ENCODE assay signal across 13 cellular contexts in the genomic region with DNA sequence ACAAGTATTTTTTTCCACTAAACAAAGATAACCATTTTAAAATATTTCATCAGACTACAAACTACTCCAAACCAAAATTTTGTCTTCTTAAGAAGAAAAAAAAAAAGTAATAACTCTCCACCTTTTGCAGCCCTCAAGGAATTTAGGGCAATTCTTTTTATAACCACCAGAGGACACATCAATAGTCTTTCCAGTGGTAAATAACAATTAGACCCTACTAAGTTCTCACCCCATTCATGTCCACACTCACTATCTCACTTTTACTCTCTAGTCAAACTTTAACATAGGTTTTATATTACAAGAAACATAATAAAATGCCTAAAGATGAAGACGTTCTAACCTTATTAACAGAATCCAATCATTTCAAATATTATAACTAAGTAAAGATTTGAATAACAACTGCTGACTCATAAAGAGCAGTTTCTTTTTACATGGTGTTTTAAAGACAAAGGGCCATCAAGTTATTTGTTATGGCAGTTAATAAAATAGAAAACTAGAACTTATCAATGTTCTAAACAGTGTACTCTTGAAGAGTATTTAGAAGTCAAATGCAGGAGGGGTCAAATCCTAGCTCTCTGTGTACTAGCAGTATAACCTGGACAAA. TPM values are rescaled to one million over a fixed set of nuclear protein-coding genes. Genes with fewer than 3 reads are reported as not detected.
DNase-seq lines count a peak whose midpoint lies in the region; ATAC-seq and TF ChIP-seq lines count a peak whose summit lies in the region.
"Had no signal": no experiment of that assay in that cellular context is flagged by ENCODE, and none has a peak within 500 bp of the region (broad histone marks: within the 10 kb centered on the region; RNA-seq: fewer than 3 reads in every experiment).

No MANE protein-coding gene starts in this region.

- H3K36me3 ChIP-seq in WERI-Rb-1 (no peaks in the 10 kb centered on the region), lower lobe of right lung (no peaks in the 10 kb centered on the region)
- H3K36me3 ChIP-seq: spleen, tibial nerve had no signal

- TF ChIP-seq CTCF in AG04450 (IDR thresholded peaks at IDR 0.05; ENCODE audit: low read depth, low read length): peak; percentile 29; the same call in 1 of the 2 replicates
- TF ChIP-seq CTCF in astrocyte of the spinal cord (IDR thresholded peaks at IDR 0.05; ENCODE audit: low read depth, low read length): peak; percentile 24
- TF ChIP-seq CTCF in WERI-Rb-1 (IDR thresholded peaks at IDR 0.05; ENCODE audit: low read depth, low read length): no peak
- no peak for TF ChIP-seq CTCF in lower lobe of right lung (IDR thresholded peaks at IDR 0.05)

- intact Hi-C loops in lower lobe of right lung (cut with DNase I): no loop called here

- POLR2A ChIA-PET in AG04450 (lab: Yijun Ruan, JAX): no interaction called here

- H3K9me3 ChIP-seq in AG04450 (ENCODE audit: control insufficient read depth, insufficient read depth, low read length): no peaks in the 10 kb centered on the region
- no peaks in the 10 kb centered on the region for H3K9me3 ChIP-seq in WERI-Rb-1 (ENCODE audit: severe bottlenecking)
- no peaks in the 10 kb centered on the region for H3K9me3 ChIP-seq in lower lobe of right lung
- H3K9me3 ChIP-seq: body of pancreas, Caco-2, spleen, tibial nerve had no signal

- H3K4me3 ChIP-seq in AG04450 (ENCODE audit: low read depth, low read length) (no peak overlapping the region), astrocyte of the spinal cord (ENCODE audit: low read depth, low read length) (no peak overlapping the region), WERI-Rb-1 (ENCODE audit: low read depth, low read length) (no peak overlapping the region), lower lobe of right lung (no peak overlapping the region)
- H3K4me3 ChIP-seq: body of pancreas, spleen, tibial nerve had no signal

- H3K27ac ChIP-seq in AG04450 (ENCODE audit: low read depth, low read length): no peak overlapping the region
- H3K27ac ChIP-seq in WERI-Rb-1: no peak overlapping the region
- H3K27ac ChIP-seq in lower lobe of right lung: no peak overlapping the region
- H3K27ac ChIP-seq: body of pancreas, spleen, tibial nerve had no signal

- no peaks in the 10 kb centered on the region for H3K4me1 ChIP-seq in lower lobe of right lung
- H3K4me1 ChIP-seq: body of pancreas, Caco-2, spleen, tibial nerve had no signal

- H3K27me3 ChIP-seq in AG04450 (ENCODE audit: control insufficient read depth, insufficient read depth, low read length) (no peaks in the 10 kb centered on the region), WERI-Rb-1 (ENCODE audit: insufficient read depth, low read depth, severe bottlenecking) (no peaks in the 10 kb centered on the region), lower lobe of right lung (ENCODE audit: low read depth) (peaks cover 3% of the 10 kb centered on the region)
- H3K27me3 ChIP-seq: body of pancreas, tibial nerve had no signal

- no peak for DNase-seq in AG04450 (ENCODE audit: low read depth, low spot score)
- no peak for DNase-seq in astrocyte of the spinal cord (ENCODE audit: low read depth, low spot score)
- DNase-seq in NOMO-1 treated with dmso at 0.1 percent for 144 hours (lab: John Stamatoyannopoulos, UW; ENCODE audit: unreplicated experiment): no peak
- no peak for DNase-seq in stimulated activated CD4-positive, alpha-beta T cell treated with anti-CD3 and anti-CD28 coated beads, Interleukin-2, amount 100 ng/mL, for 24 hours
- no peak for DNase-seq in WERI-Rb-1
- no peak for DNase-seq in lower lobe of right lung
- DNase-seq: body of pancreas, Caco-2, NCI-H2227 treated with DMSO at 0.1 percent for 48 hours, spleen had no signal

- in situ Hi-C loops in astrocyte of the spinal cord (cut with HindIII; ENCODE audit: low sequenced_read_pairs): no loop called here

- CTCF ChIA-PET in AG04450 (lab: Charles Lee): no interaction called here

- peak; percentile 78 for ATAC-seq in GM19351 (IDR thresholded peaks at IDR 0.05; ENCODE audit: unreplicated experiment)
- peak; percentile 56 for ATAC-seq in HG03139 (IDR thresholded peaks at IDR 0.05; ENCODE audit: unreplicated experiment)
- ATAC-seq in lower lobe of right lung: no peak
- ATAC-seq: body of pancreas had no signal

RNA-seq across cellular contexts. Expression of a gene that starts 33.0 kb away (rescaled TPM):
- polyA plus RNA-seq in AG04450 (2011; rRNA removed): not detected in 2 replicates
- polyA minus RNA-seq in AG04450 (2011; rRNA and poly(A)+ RNA removed): not detected in 2 replicates
- total RNA-seq in lower lobe of right lung: 2.2 TPM
- total RNA-seq: Caco-2 had no signal

RNA-seq across cellular contexts. Expression of a gene that starts 44.3 kb away (rescaled TPM):
- polyA plus RNA-seq in AG04450 (2011; rRNA removed): 29.3 and 48.6 TPM in 2 replicates
- polyA minus RNA-seq in AG04450 (2011; rRNA and poly(A)+ RNA removed): 72.6 and 108 TPM in 2 replicates
- 52.9 TPM for total RNA-seq in lower lobe of right lung

Comparison
In these comparisons a context has a peak if more than half of its experiments do, and no peak if none do; other contexts are left out.
1. CTCF ChIP-seq: peak in AG04450 (single experiment) and astrocyte of the spinal cord (single experiment); none in WERI-Rb-1 (single experiment) and lower lobe of right lung (single experiment).
2. ATAC-seq: peak in GM19351 (single experiment) and HG03139 (single experiment); none in lower lobe of right lung (0 of 2).